In genomic region chr3:144362126-144362525, GRCh38 we compare ENCODE assay signal across 16 cellular contexts.
DNase-seq lines count a peak whose midpoint lies in the region; ATAC-seq and TF ChIP-seq lines count a peak whose summit lies in the region.
"Had no signal": no experiment of that assay in that cellular context is flagged by ENCODE, and none has a peak within 500 bp of the region (broad histone marks: within the 10 kb centered on the region; RNA-seq: fewer than 3 reads in every experiment).

No MANE protein-coding gene starts in this region.

- ATAC-seq in PC-3 (peak; percentile 55), sciatic nerve (no peak)
- ATAC-seq: GM12878, mucosa of descending colon had no signal

- H3K36me3 ChIP-seq in A673 (ENCODE audit: insufficient read depth, low read length, poor library complexity, severe bottlenecking) (no peaks in the 10 kb centered on the region), PC-3 (ENCODE audit: low read depth, low read length) (no peaks in the 10 kb centered on the region), endodermal cell (ENCODE audit: control insufficient read depth, insufficient read depth, low read length) (no peaks in the 10 kb centered on the region)

- no peaks in the 10 kb centered on the region for H3F3A ChIP-seq in PC-3 (ENCODE audit: low read length, unreplicated experiment)

- no peak overlapping the region for H3K4me3 ChIP-seq in A673 (ENCODE audit: low read depth, low read length, poor library complexity, severe bottlenecking)
- H3K4me3 ChIP-seq in PC-3 (ENCODE audit: low read length) = no peak overlapping the region
- no peak overlapping the region for H3K4me3 ChIP-seq in fibroblast of mammary gland (ENCODE audit: control insufficient read depth, low read depth, low read length)
- no peak overlapping the region for H3K4me3 ChIP-seq in endodermal cell (ENCODE audit: low read length)
- H3K4me3 ChIP-seq: coronary artery, GM12878, mucosa of descending colon, smooth muscle cell had no signal

- no peaks in the 10 kb centered on the region for H3K4me1 Mint-ChIP-seq in endodermal cell
- H3K4me1 Mint-ChIP-seq: activated naive CD8-positive, alpha-beta T cell treated with anti-CD3 and anti-CD28 coated beads, Interleukin-2, amount 10 ng/mL, durations not matched to agents 7 days and 5 days had no signal

- H2AFZ ChIP-seq in PC-3 (ENCODE audit: low read length) = peak overlapping the region; percentile 24; the same call in 1 of the 2 replicates

- no peaks in the 10 kb centered on the region for H3K9me2 ChIP-seq in PC-3 (replicated peaks; ENCODE audit: low read length)

- POLR2A ChIA-PET in A673 (lab: Charles Lee; ENCODE audit: low non-redundant PET) (no interaction called here), PC-3 (lab: Charles Lee; ENCODE audit: unreplicated experiment) (no interaction called here)

- H3K36me3 Mint-ChIP-seq in endodermal cell (ENCODE audit: low read depth) = peaks cover 3% of the 10 kb centered on the region
- H3K36me3 Mint-ChIP-seq: activated naive CD8-positive, alpha-beta T cell treated with anti-CD3 and anti-CD28 coated beads, Interleukin-2, amount 10 ng/mL, durations not matched to agents 7 days and 5 days had no signal

- H3K9ac ChIP-seq in PC-3 (ENCODE audit: low read length) (peak overlapping the region; percentile 32; the same call in 1 of the 2 replicates), endodermal cell (ENCODE audit: extremely low read depth, low read length, poor library complexity, severe bottlenecking) (no peak overlapping the region)

- H3K4me1 ChIP-seq in A673 (ENCODE audit: insufficient read depth, low read length, poor library complexity, severe bottlenecking) = no peaks in the 10 kb centered on the region
- peaks cover 32% of the 10 kb centered on the region for H3K4me1 ChIP-seq in PC-3 (ENCODE audit: insufficient read depth, low read length)
- H3K4me1 ChIP-seq in endodermal cell (ENCODE audit: control insufficient read depth, insufficient read depth, low read length) = no peaks in the 10 kb centered on the region

- H3K4me2 ChIP-seq in PC-3 (ENCODE audit: low read length) = 0 out of 2 replicates have a peak overlapping the region, but pooled peaks have one; percentile 14
- H3K4me2 ChIP-seq: smooth muscle cell had no signal

- H3K9me3 Mint-ChIP-seq in endodermal cell = peaks cover 6% of the 10 kb centered on the region

- BruUV-seq in A673 (replicated peaks; lab: Mats Ljungman, UMichigan) (no TSS peak), PC-3 (replicated peaks; lab: Mats Ljungman, UMichigan) (no TSS peak)

- DNase-seq in A673 (ENCODE audit: low spot score) = peak; percentile 67
- peak; percentile 35 for DNase-seq in EH (ENCODE audit: low read depth)
- DNase-seq in PC-3 = peak; percentile 65
- DNase-seq in fibroblast of mammary gland (ENCODE audit: low read depth) = peak; percentile 57
- no peak for DNase-seq in sciatic nerve (ENCODE audit: low spot score)
- no peak for DNase-seq in central memory CD4-positive, alpha-beta T cell
- no peak for DNase-seq in endodermal cell
- no peak for DNase-seq in GM10266 (ENCODE audit: extremely low spot score)
- DNase-seq: activated naive CD8-positive, alpha-beta T cell treated with anti-CD3 and anti-CD28 coated beads, Interleukin-2, amount 10 ng/mL, durations not matched to agents 7 days and 5 days; AML-193; DMS79; mucosa of descending colon; NCI-H446 had no signal

- H3K4me3 Mint-ChIP-seq in endodermal cell = no peak overlapping the region
- H3K4me3 Mint-ChIP-seq: activated naive CD8-positive, alpha-beta T cell treated with anti-CD3 and anti-CD28 coated beads, Interleukin-2, amount 10 ng/mL, durations not matched to agents 7 days and 5 days had no signal

- no peaks in the 10 kb centered on the region for H3K27me3 ChIP-seq in A673 (replicated peaks; ENCODE audit: insufficient read depth, low read depth, low read length, poor library complexity)
- H3K27me3 ChIP-seq in PC-3 (ENCODE audit: low read length) = no peaks in the 10 kb centered on the region
- no peaks in the 10 kb centered on the region for H3K27me3 ChIP-seq in endodermal cell (ENCODE audit: control insufficient read depth, insufficient read depth, low read length, poor library complexity, severe bottlenecking)

- H3K27ac ChIP-seq in A673 (ENCODE audit: low read depth, low read length, poor library complexity, severe bottlenecking) = no peak overlapping the region
- peak overlapping the region; percentile 76 for H3K27ac ChIP-seq in PC-3 (ENCODE audit: low read length)
- no peak overlapping the region for H3K27ac ChIP-seq in endodermal cell (ENCODE audit: low read depth, low read length)
- H3K27ac ChIP-seq: coronary artery had no signal

- no peaks in the 10 kb centered on the region for H4K20me1 ChIP-seq in PC-3 (ENCODE audit: low read length)

- H3K9me3 ChIP-seq in A673 (ENCODE audit: low read depth, low read length, poor library complexity, severe bottlenecking) = no peaks in the 10 kb centered on the region
- no peaks in the 10 kb centered on the region for H3K9me3 ChIP-seq in PC-3 (ENCODE audit: low read length)
- peaks cover 1% of the 10 kb centered on the region for H3K9me3 ChIP-seq in endodermal cell (ENCODE audit: control insufficient read depth, low read length)
- H3K9me3 ChIP-seq: mucosa of descending colon had no signal

- 86 to 92% methylated on average over 2 to 3 of the region's 3 CpGs for WGBS in endodermal cell (ENCODE audit: insufficient coverage in 1 of 2, insufficient read length in 1 of 2), 2 experiments

- H3K79me2 ChIP-seq in PC-3 (ENCODE audit: low read length) = no peaks in the 10 kb centered on the region

- CTCF ChIA-PET in A673 (lab: Charles Lee) = no interaction called here
- CTCF ChIA-PET in PC-3 (lab: Charles Lee) = interaction anchor here (0.6 kb wide), 1 partner anchor 229 kb away, joined by 4 read pairs; no protein-coding TSS in a partner anchor

- intact Hi-C loops in A673 (cut with micrococcal nuclease; ENCODE audit: unreplicated experiment) (loop anchor here (10.0 kb wide), 1 partner anchor 387 kb away; the partner anchor contains the start of gene DIPK2A), PC-3 (cut with micrococcal nuclease) (no loop called here), sciatic nerve (cut with DNase I) (no loop called here)

- no peak for TF ChIP-seq CTCF in A673 (conservative IDR thresholded peaks at IDR 0.05; ENCODE audit: low read depth, low read length)
- no peak for TF ChIP-seq CTCF in PC-3 (conservative IDR thresholded peaks at IDR 0.05; ENCODE audit: low read depth, low read length)
- no peak for TF ChIP-seq CTCF in fibroblast of mammary gland (conservative IDR thresholded peaks at IDR 0.05; ENCODE audit: control insufficient read depth, insufficient read depth, low read depth, low read length)
- TF ChIP-seq CTCF in endodermal cell (conservative IDR thresholded peaks at IDR 0.05) = no peak
- no peak for TF ChIP-seq CTCF in GM10266 (IDR thresholded peaks at IDR 0.05; ENCODE audit: control insufficient read depth, insufficient read depth, low read depth, missing control alignments)

- H3K27me3 Mint-ChIP-seq in endodermal cell (ENCODE audit: insufficient read depth) = no peaks in the 10 kb centered on the region
- H3K27me3 Mint-ChIP-seq: activated naive CD8-positive, alpha-beta T cell treated with anti-CD3 and anti-CD28 coated beads, Interleukin-2, amount 10 ng/mL, durations not matched to agents 7 days and 5 days had no signal

- H3K27ac Mint-ChIP-seq in endodermal cell = no peak overlapping the region
- H3K27ac Mint-ChIP-seq: activated naive CD8-positive, alpha-beta T cell treated with anti-CD3 and anti-CD28 coated beads, Interleukin-2, amount 10 ng/mL, durations not matched to agents 7 days and 5 days had no signal

Comparison
In these comparisons a context has a peak if more than half of its experiments do, and no peak if none do; other contexts are left out.
1. DNase-seq: peak in A673 (single experiment), EH (single experiment), PC-3 (single experiment) and fibroblast of mammary gland (single experiment); none in sciatic nerve (single experiment), central memory CD4-positive, alpha-beta T cell (single experiment), endodermal cell (single experiment) and GM10266 (single experiment).